Comparison of ENCODE assay signal across 23 cellular contexts in the genomic region with DNA sequence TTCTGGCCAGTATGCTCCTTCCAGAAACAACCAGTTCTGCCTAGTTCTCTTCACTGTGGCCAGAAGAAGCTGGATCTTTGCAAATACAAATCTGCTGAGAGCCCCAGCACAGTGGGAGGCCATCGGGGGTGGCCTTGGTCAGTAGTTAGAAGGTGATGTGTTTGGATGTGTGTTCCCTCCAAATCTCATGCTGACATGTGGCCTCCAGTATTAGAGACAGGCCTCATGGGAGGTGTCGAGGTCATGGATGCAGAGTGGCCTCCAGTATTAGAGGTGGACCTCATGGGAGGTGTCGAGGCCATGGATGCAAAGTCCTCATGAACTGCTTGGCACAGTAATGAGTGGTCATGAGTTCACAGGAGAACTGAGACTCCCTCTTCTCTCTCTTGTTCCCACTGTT. TPM values are rescaled to one million over a fixed set of nuclear protein-coding genes. Genes with fewer than 3 reads are reported as not detected.
DNase-seq lines count a peak whose midpoint lies in the region; ATAC-seq, FAIRE-seq and TF ChIP-seq lines count a peak whose summit lies in the region.
"Had no signal": no experiment of that assay in that cellular context is flagged by ENCODE, and none has a peak within 500 bp of the region (broad histone marks: within the 10 kb centered on the region; RNA-seq: fewer than 3 reads in every experiment).

No MANE protein-coding gene starts in this region.

- H3K27me3 Mint-ChIP-seq in GM23338 (ENCODE audit: insufficient read depth, low read depth, poor library complexity), result peaks cover 59% of the 10 kb centered on the region

- H3K4me2 ChIP-seq in GM23338, result peak overlapping the region; percentile 72
- no peak overlapping the region for H3K4me2 ChIP-seq in keratinocyte (ENCODE audit: control insufficient read depth, extremely low read depth, insufficient read depth, low read depth, low read length)

- H4K20me1 ChIP-seq in GM23338 (replicated peaks; ENCODE audit: insufficient read depth), result no peaks in the 10 kb centered on the region; the same call in none of the 2 replicates
- H4K20me1 ChIP-seq in keratinocyte (ENCODE audit: control insufficient read depth, extremely low read depth, insufficient read depth, low read length), result no peaks in the 10 kb centered on the region

- no peaks in the 10 kb centered on the region for H3K79me2 ChIP-seq in GM23338 (replicated peaks; ENCODE audit: insufficient read depth)
- no peaks in the 10 kb centered on the region for H3K79me2 ChIP-seq in keratinocyte (ENCODE audit: control insufficient read depth, insufficient read depth, low read length)

- H3K9ac ChIP-seq in keratinocyte (ENCODE audit: control insufficient read depth, extremely low read depth, insufficient read depth, low read length), result no peak overlapping the region

- H3K4me1 ChIP-seq in GM23338 (ENCODE audit: insufficient read depth) (peaks cover 68% of the 10 kb centered on the region), breast epithelium (no peaks in the 10 kb centered on the region), keratinocyte (ENCODE audit: control insufficient read depth, extremely low read depth, insufficient read depth, low read length) (peaks cover 22% of the 10 kb centered on the region), prostate gland (replicated peaks) (no peaks in the 10 kb centered on the region), gastrocnemius medialis (peaks cover 0 to 6% of the 10 kb centered on the region in 2 donors)
- H3K4me1 ChIP-seq: BE2C, HAP-1 had no signal

- peaks cover 7% of the 10 kb centered on the region; the same call in 2 of the 3 replicates for H3K36me3 Mint-ChIP-seq in GM23338 (ENCODE audit: low read depth)
- H3K36me3 Mint-ChIP-seq: CD4-positive, alpha-beta memory T cell had no signal

- H2AFZ ChIP-seq in GM23338 (no peak overlapping the region), keratinocyte (ENCODE audit: control insufficient read depth, low read length) (no peak overlapping the region)

- H3K4me3 ChIP-seq in GM23338, result no peak overlapping the region
- no peak overlapping the region for H3K4me3 ChIP-seq in breast epithelium
- H3K4me3 ChIP-seq in keratinocyte (ENCODE audit: control insufficient read depth in 2 of 3, extremely low read depth in 1 of 3, insufficient read depth in 2 of 3, low read depth in 1 of 3, low read length in 3 of 3), result no peak overlapping the region
- no peak overlapping the region for H3K4me3 ChIP-seq in prostate gland
- H3K4me3 ChIP-seq in gastrocnemius medialis, result no peak overlapping the region
- H3K4me3 ChIP-seq in dorsolateral prefrontal cortex, result no peak overlapping the region
- H3K4me3 ChIP-seq: GM12878, HAP-1, SJSA1 had no signal

- in situ Hi-C loops in gastrocnemius medialis (cut with MboI; ENCODE audit: low sequenced_read_pairs in 4 of 4), result no loop called here

- no peak overlapping the region for H3K4me3 Mint-ChIP-seq in GM23338
- H3K4me3 Mint-ChIP-seq: CD4-positive, alpha-beta memory T cell had no signal

- no peak for ATAC-seq in GM23338
- no peak for ATAC-seq in GM18867 (IDR thresholded peaks at IDR 0.05; ENCODE audit: unreplicated experiment)
- ATAC-seq in gastrocnemius medialis, result no peak
- ATAC-seq in GM18907 (IDR thresholded peaks at IDR 0.05; ENCODE audit: unreplicated experiment), result no peak
- ATAC-seq: GM12878 had no signal

- H3K4me1 Mint-ChIP-seq in GM23338, result peaks cover 60% of the 10 kb centered on the region

- TF ChIP-seq CTCF in GM23338 (conservative IDR thresholded peaks at IDR 0.05; ENCODE audit: low read depth in 2 of 2) (no peak), breast epithelium (IDR thresholded peaks at IDR 0.05) (no peak), keratinocyte (optimal IDR thresholded peaks at IDR 0.05 in 1 of 3, IDR thresholded peaks at IDR 0.05 in 1 of 3, conservative IDR thresholded peaks at IDR 0.05 in 1 of 3; ENCODE audit: extremely low read depth in 1 of 3, insufficient read depth in 2 of 3, low read length in 3 of 3) (no peak), prostate gland (IDR thresholded peaks at IDR 0.05) (no peak), gastrocnemius medialis (IDR thresholded peaks at IDR 0.05 in 4 of 5, conservative IDR thresholded peaks at IDR 0.05 in 1 of 5) (no peak), dorsolateral prefrontal cortex (IDR thresholded peaks at IDR 0.05 in 54 of 56, conservative IDR thresholded peaks at IDR 0.05 in 2 of 56; ENCODE audit: low read depth in 1 of 56, partially characterized antibody in 56 of 56) (no peak)

- dilution Hi-C loops in keratinocyte (cut with MboI; ENCODE audit: extremely low pct_ligation_motif_present, low sequenced_read_pairs), result no loop called here

- H3F3A ChIP-seq in GM23338 (replicated peaks; ENCODE audit: low read depth), result peaks cover 21% of the 10 kb centered on the region

- H3K27me3 ChIP-seq in GM23338 (ENCODE audit: insufficient read depth) (peaks cover 65% of the 10 kb centered on the region), breast epithelium (no peaks in the 10 kb centered on the region), keratinocyte (ENCODE audit: control insufficient read depth, extremely low read depth, insufficient read depth, low read length) (peaks cover 4% of the 10 kb centered on the region), prostate gland (replicated peaks; ENCODE audit: insufficient read depth) (peaks cover 4% of the 10 kb centered on the region), gastrocnemius medialis (peaks cover 52 to 57% (median 52%) of the 10 kb centered on the region in 3 donors), dorsolateral prefrontal cortex (peaks cover 16 to 90% (median 67%) of the 10 kb centered on the region in 45 donors)
- H3K27me3 ChIP-seq: SJSA1 had no signal

- H3K9me3 ChIP-seq in breast epithelium, result no peaks in the 10 kb centered on the region
- H3K9me3 ChIP-seq in keratinocyte (ENCODE audit: control insufficient read depth, low read depth, low read length), result no peaks in the 10 kb centered on the region
- no peaks in the 10 kb centered on the region for H3K9me3 ChIP-seq in prostate gland
- H3K9me3 ChIP-seq in gastrocnemius medialis, result no peaks in the 10 kb centered on the region
- H3K9me3 ChIP-seq: BE2C, HAP-1, SJSA1 had no signal

- no peaks in the 10 kb centered on the region for H3K36me3 ChIP-seq in GM23338 (ENCODE audit: insufficient read depth)
- no peaks in the 10 kb centered on the region for H3K36me3 ChIP-seq in breast epithelium
- H3K36me3 ChIP-seq in keratinocyte (ENCODE audit: control insufficient read depth in 2 of 2, extremely low read depth in 1 of 2, insufficient read depth in 2 of 2, low read length in 2 of 2), result no peaks in the 10 kb centered on the region
- H3K36me3 ChIP-seq in prostate gland, result no peaks in the 10 kb centered on the region
- H3K36me3 ChIP-seq in gastrocnemius medialis, result no peaks in the 10 kb centered on the region
- H3K36me3 ChIP-seq: BE2C, HAP-1, SJSA1 had no signal

- H3K9me1 ChIP-seq in keratinocyte (ENCODE audit: control insufficient read depth, extremely low read depth, insufficient read depth, low read length), result no peaks in the 10 kb centered on the region

- peaks cover 8% of the 10 kb centered on the region; the same call in 2 of the 3 replicates for H3K9me3 Mint-ChIP-seq in GM23338

- 84% methylated on average over 3 of the region's 3 CpGs for WGBS in prostate gland

- intact Hi-C loops in breast epithelium (cut with DNase I; ENCODE audit: low total_unique reads), result loop anchor here (10.0 kb wide), 1 partner anchor 1746 kb away; no protein-coding TSS in a partner anchor
- intact Hi-C loops in prostate gland (cut with DNase I), result no loop called here
- intact Hi-C loops in gastrocnemius medialis (cut with DNase I; ENCODE audit: low total_unique reads), result no loop called here
- intact Hi-C loops in dorsolateral prefrontal cortex (cut with DNase I), result loop anchor here in 1 of 2 donors (10.0 kb wide), 1 partner anchor 846 kb away; no protein-coding TSS in a partner anchor

- H3K27ac Mint-ChIP-seq in GM23338, result no peak overlapping the region
- H3K27ac Mint-ChIP-seq: CD4-positive, alpha-beta memory T cell had no signal

- TF ChIP-seq POLR2A in breast epithelium (IDR thresholded peaks at IDR 0.05) (no peak), prostate gland (IDR thresholded peaks at IDR 0.05) (no peak), gastrocnemius medialis (IDR thresholded peaks at IDR 0.05) (no peak)

- no peaks in the 10 kb centered on the region for H3K9me2 ChIP-seq in GM23338 (ENCODE audit: insufficient read depth)

- DNase-seq in GM23338 (ENCODE audit: low spot score), result no peak
- peak in 1 of 2 donors; percentile 20 for DNase-seq in breast epithelium (ENCODE audit: low spot score in 2 of 2)
- no peak for DNase-seq in keratinocyte (ENCODE audit: low read depth, low spot score)
- DNase-seq in prostate gland (ENCODE audit: low spot score), result peak; percentile 2
- no peak for DNase-seq in gastrocnemius medialis
- DNase-seq in dorsolateral prefrontal cortex, result no peak
- DNase-seq: BE2C; Calu3; CD4-positive, alpha-beta memory T cell; EL; IMR-90; NCI-H1417 treated with DMSO at 0.1 percent for 48 hours; NCI-H2029; NCI-H2171; NCI-H526 had no signal

- H3K27ac ChIP-seq in GM23338 (ENCODE audit: low read depth) (no peak overlapping the region), breast epithelium (peak overlapping the region; percentile 19 to 34), keratinocyte (ENCODE audit: control insufficient read depth, insufficient read depth, low read length) (peak overlapping the region; percentile 45), prostate gland (no peak overlapping the region), gastrocnemius medialis (no peak overlapping the region), dorsolateral prefrontal cortex (no peak overlapping the region)
- H3K27ac ChIP-seq: HL-60 had no signal

- FAIRE-seq in keratinocyte (lab: Jason Lieb, UNC), result peak; percentile 9
- FAIRE-seq: A204.1, GM12878 had no signal

TF ChIP-seq in GM23338, 12 proteins besides CTCF, POLR2A, EP300 and RAD21 (continues in another document):
- TF ChIP-seq CREB1 (CRISPR knock-in tag; IDR thresholded peaks at IDR 0.05; ENCODE audit: low read depth), result no peak

RNA-seq across cellular contexts. Expression of a gene that starts 7.6 kb away (rescaled TPM):
- total RNA-seq in GM23338 (2014; rRNA removed; shearing (Covaris generic)), result 15.8 and 25.3 TPM in 2 replicates
- polyA plus RNA-seq in GM23338 (2016; fragmentation: Nextera tagmentation; extraction: Ambion mirVana) (13.6 and 14.5 TPM in 2 replicates), keratinocyte (13.8 to 27.1 TPM (median 23.7 TPM) in 3 replicates)
- total RNA-seq in breast epithelium (10 to 100 TPM; 19.2 to 69.4 (median 26.2) TPM), prostate gland (10 to 100 TPM; 10.2 to 20.6 TPM), gastrocnemius medialis (1 to 10 TPM in 1 of 4 donors, not detected in 3; 2.4 TPM), dorsolateral prefrontal cortex (under 1 TPM in 15 of 120 experiments, not detected in 105; 0.17 to 0.41 (median 0.24) TPM)
- 13.7 TPM for polyA plus RNA-seq in keratinocyte (2011; ENCODE audit: low read depth)
- 11.5 and 13.5 TPM in 2 replicates for polyA plus RNA-seq in keratinocyte (2011; cell fraction: cytosol; rRNA removed)
- 32.7 and 36.3 TPM in 2 replicates for polyA plus RNA-seq in keratinocyte (2011; cell fraction: nucleus; rRNA removed)
- polyA plus RNA-seq in keratinocyte (2012; ENCODE audit: low replicate concordance), result 18.6 and 19.4 TPM in 2 replicates
- polyA minus RNA-seq in keratinocyte, result 3.7 to 10.1 TPM (median 4.5 TPM) in 3 replicates
- 20.5 TPM for polyA minus RNA-seq in keratinocyte (2011; cell fraction: cytosol; rRNA and poly(A)+ RNA removed)
- 15.2 and 17.0 TPM in 2 replicates for polyA minus RNA-seq in keratinocyte (2011; cell fraction: nucleus; rRNA and poly(A)+ RNA removed)
- total RNA-seq: Calu3; CD4-positive, alpha-beta memory T cell; GM12878; M059J had no signal
- polyA plus RNA-seq: CD4-positive, alpha-beta memory T cell; GM12878 had no signal

Comparison
In these comparisons a context has a peak if more than half of its experiments do, and no peak if none do; other contexts are left out.
1. H3K27ac ChIP-seq: peak in breast epithelium (2 of 2) and keratinocyte (single experiment); none in GM23338 (single experiment), prostate gland (0 of 2), gastrocnemius medialis (0 of 4) and dorsolateral prefrontal cortex (0 of 59).